In the genomic region with DNA sequence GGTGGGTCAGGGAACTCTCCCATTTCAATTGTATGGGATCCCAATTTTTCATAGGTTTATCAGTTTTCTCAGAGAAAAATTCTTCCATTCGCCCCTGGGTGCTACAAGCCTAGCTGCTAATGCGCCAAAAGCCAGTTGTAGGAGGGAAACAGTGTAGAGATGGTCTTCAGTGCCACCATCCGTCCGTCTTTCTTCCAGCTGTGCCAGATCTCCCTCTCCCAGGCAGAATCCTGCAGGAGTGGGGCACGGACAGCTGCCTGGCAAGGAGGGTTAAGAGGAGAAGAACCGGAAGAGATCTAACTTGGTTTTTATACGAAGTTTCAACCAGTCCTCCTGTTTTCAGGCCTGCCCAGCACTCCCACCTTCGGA, we compare ENCODE assay signal across 13 cellular contexts. TPM values are rescaled to one million over a fixed set of nuclear protein-coding genes. Genes with fewer than 3 reads are reported as not detected.
DNase-seq lines count a peak whose midpoint lies in the region; ATAC-seq, FAIRE-seq and TF ChIP-seq lines count a peak whose summit lies in the region.
"Had no signal": no experiment of that assay in that cellular context is flagged by ENCODE, and none has a peak within 500 bp of the region (broad histone marks: within the 10 kb centered on the region; RNA-seq: fewer than 3 reads in every experiment).

No MANE protein-coding gene starts in this region.

- DNase-seq in GM23248 = peak; percentile 41
- DNase-seq in NCI-H748 treated with DMSO at 0.1 percent for 48 hours (lab: John Stamatoyannopoulos, UW) = peak; percentile 50
- DNase-seq in fibroblast of the aortic adventitia (ENCODE audit: low read depth) = peak; percentile 46
- peak; percentile 16 for DNase-seq in prostate gland (ENCODE audit: low spot score)
- DNase-seq in NCI-H226 = no peak
- DNase-seq in GM19239 (ENCODE audit: insufficient read length, low spot score) = no peak
- no peak for DNase-seq in NCI-H2081 (lab: John Stamatoyannopoulos, UW)
- DNase-seq: activated CD4-positive, alpha-beta T cell treated with anti-CD3 and anti-CD28 coated beads, Interleukin-2, amount 50 U/mL, for 48 hours; effector memory CD8-positive, alpha-beta T cell; GOT3; KBM-7 had no signal

- H3K4me1 ChIP-seq in GM23248 (ENCODE audit: insufficient read depth) = no peaks in the 10 kb centered on the region; the same call in 1 of the 2 replicates
- H3K4me1 ChIP-seq in prostate gland (replicated peaks) = no peaks in the 10 kb centered on the region

- H3K9me3 ChIP-seq in GM23248 (ENCODE audit: low read depth) = no peaks in the 10 kb centered on the region
- H3K9me3 ChIP-seq in prostate gland = no peaks in the 10 kb centered on the region
- H3K9me3 ChIP-seq: neutrophil had no signal

- no peak for FAIRE-seq in GM19239 (lab: Jason Lieb, UNC)

- peak overlapping the region; percentile 59 for H2AFZ ChIP-seq in GM23248

- H3K27ac ChIP-seq in GM23248 = no peak overlapping the region
- no peak overlapping the region for H3K27ac ChIP-seq in prostate gland
- H3K27ac ChIP-seq: neutrophil had no signal

- H3K36me3 ChIP-seq in GM23248 (ENCODE audit: low read depth) (no peaks in the 10 kb centered on the region), prostate gland (no peaks in the 10 kb centered on the region)
- H3K36me3 ChIP-seq: neutrophil had no signal

- H3K9me2 ChIP-seq in GM23248 (ENCODE audit: insufficient read depth) = no peaks in the 10 kb centered on the region

- no peaks in the 10 kb centered on the region for H3K79me2 ChIP-seq in GM23248 (ENCODE audit: insufficient read depth)

- no peaks in the 10 kb centered on the region for H4K20me1 ChIP-seq in GM23248 (ENCODE audit: insufficient read depth)

- peak overlapping the region; percentile 16; the same call in 1 of the 2 replicates for H3K4me3 ChIP-seq in GM23248
- no peak overlapping the region for H3K4me3 ChIP-seq in fibroblast of the aortic adventitia (ENCODE audit: low read depth, low read length)
- H3K4me3 ChIP-seq in prostate gland = no peak overlapping the region

- no peak for TF ChIP-seq POLR2A in prostate gland (IDR thresholded peaks at IDR 0.05)

- H3F3A ChIP-seq in GM23248 (ENCODE audit: insufficient read depth) = no peaks in the 10 kb centered on the region

- H3K9ac ChIP-seq in GM23248 = no peak overlapping the region

- WGBS in GM23248 (ENCODE audit: low coverage in 1 of 2, low lambda C conversion rate in 2 of 2, missing lambda C conversion rate in 2 of 2), 2 experiments = 46 to 54% methylated on average over 8 of the region's 8 CpGs
- WGBS in prostate gland = 76% methylated on average over 8 of the region's 8 CpGs

- H3K27me3 ChIP-seq in GM23248 (replicated peaks; ENCODE audit: insufficient read depth) (no peaks in the 10 kb centered on the region), prostate gland (replicated peaks; ENCODE audit: insufficient read depth) (no peaks in the 10 kb centered on the region)
- H3K27me3 ChIP-seq: neutrophil had no signal

- peak; percentile 10 for TF ChIP-seq CTCF in fibroblast of the aortic adventitia (IDR thresholded peaks at IDR 0.05; ENCODE audit: insufficient read depth, low read length)
- peak in 3 of 4 experiments; percentile 9 to 33 (median 20) for TF ChIP-seq CTCF in prostate gland (IDR thresholded peaks at IDR 0.05)

- intact Hi-C loops in prostate gland (cut with DNase I) = no loop called here

- peak overlapping the region; percentile 41 for H3K4me2 ChIP-seq in GM23248 (ENCODE audit: unreplicated experiment)

- ATAC-seq in HG03520 (IDR thresholded peaks at IDR 0.05; ENCODE audit: unreplicated experiment) = no peak
- ATAC-seq: effector memory CD8-positive, alpha-beta T cell had no signal

- in situ Hi-C loops in GM23248 (cut with MboI) = no loop called here

RNA-seq across cellular contexts. Expression of a gene that starts 38.9 kb away (rescaled TPM):
- 60.6 and 83.7 TPM in 2 replicates for total RNA-seq in GM23248 (2014; rRNA removed; shearing (Covaris generic))
- polyA plus RNA-seq in GM23248 (2016; fragmentation: Nextera tagmentation; extraction: Ambion mirVana) = 40.0 and 45.9 TPM in 2 replicates
- 119 and 165 TPM in 2 replicates for total RNA-seq in fibroblast of the aortic adventitia (ENCODE audit: low replicate concordance)
- 10 to 100 TPM; 12.4 to 27.9 TPM for total RNA-seq in prostate gland

Comparison
In these comparisons a context has a peak if more than half of its experiments do, and no peak if none do; other contexts are left out.
1. DNase-seq: peak in GM23248 (single experiment), NCI-H748 treated with DMSO at 0.1 percent for 48 hours (single experiment), fibroblast of the aortic adventitia (single experiment) and prostate gland (single experiment); none in NCI-H226 (single experiment), GM19239 (single experiment) and NCI-H2081 (0 of 2).